ENCODE assay signal across 17 cellular contexts in the genomic region with DNA sequence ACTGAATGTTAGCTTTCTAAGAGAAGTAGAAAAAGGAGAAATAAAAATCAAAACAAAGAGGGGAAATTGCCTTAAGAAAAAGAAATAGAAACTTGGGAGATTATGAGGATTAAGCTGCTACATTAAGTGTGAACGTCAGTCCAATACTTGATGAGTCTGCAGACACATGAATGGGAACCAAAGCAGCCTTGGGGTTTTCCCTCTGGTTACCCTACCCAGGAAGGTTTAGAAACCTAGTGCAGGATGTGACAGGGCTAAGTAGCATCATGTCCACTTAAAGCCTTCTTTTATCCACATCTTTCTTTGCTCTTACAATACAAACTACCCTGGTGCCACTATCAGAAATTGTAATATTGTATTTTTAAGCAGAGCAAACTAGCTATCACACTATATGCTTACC. TPM values are rescaled to one million over a fixed set of nuclear protein-coding genes. Genes with fewer than 3 reads are reported as not detected.
DNase-seq lines count a peak whose midpoint lies in the region; ATAC-seq, FAIRE-seq and TF ChIP-seq lines count a peak whose summit lies in the region.
"Had no signal": no experiment of that assay in that cellular context is flagged by ENCODE, and none has a peak within 500 bp of the region (broad histone marks: within the 10 kb centered on the region; RNA-seq: fewer than 3 reads in every experiment).

No MANE protein-coding gene starts in this region.

- H3K27ac Mint-ChIP-seq in activated CD4-positive, alpha-beta memory T cell treated with anti-CD3 and anti-CD28 coated beads for 36 hours: no peak overlapping the region
- no peak overlapping the region for H3K27ac Mint-ChIP-seq in activated CD4-positive, alpha-beta memory T cell treated with anti-CD3 and anti-CD28 coated beads, Interleukin-2, amount 10 ng/mL, durations not matched to agents 7 days and 5 days
- H3K27ac Mint-ChIP-seq in nephron progenitor cell: peak overlapping the region; percentile 47
- no peak overlapping the region for H3K27ac Mint-ChIP-seq in GM23338

- H3K27me3 ChIP-seq in GM23338 (ENCODE audit: insufficient read depth): no peaks in the 10 kb centered on the region
- H3K27me3 ChIP-seq: transverse colon had no signal

- H3K27me3 Mint-ChIP-seq in activated CD4-positive, alpha-beta memory T cell treated with anti-CD3 and anti-CD28 coated beads for 36 hours: no peaks in the 10 kb centered on the region
- no peaks in the 10 kb centered on the region for H3K27me3 Mint-ChIP-seq in activated CD4-positive, alpha-beta memory T cell treated with anti-CD3 and anti-CD28 coated beads, Interleukin-2, amount 10 ng/mL, durations not matched to agents 7 days and 5 days
- no peaks in the 10 kb centered on the region for H3K27me3 Mint-ChIP-seq in nephron progenitor cell (ENCODE audit: low read depth, poor library complexity)
- H3K27me3 Mint-ChIP-seq in GM23338 (ENCODE audit: insufficient read depth, low read depth, poor library complexity): no peaks in the 10 kb centered on the region

- H3K4me3 Mint-ChIP-seq in activated CD4-positive, alpha-beta memory T cell treated with anti-CD3 and anti-CD28 coated beads for 36 hours: no peak overlapping the region
- no peak overlapping the region for H3K4me3 Mint-ChIP-seq in activated CD4-positive, alpha-beta memory T cell treated with anti-CD3 and anti-CD28 coated beads, Interleukin-2, amount 10 ng/mL, durations not matched to agents 7 days and 5 days
- H3K4me3 Mint-ChIP-seq in nephron progenitor cell (no peak overlapping the region), GM23338 (no peak overlapping the region)

- CTCF ChIA-PET in activated CD4-positive, alpha-beta memory T cell treated with anti-CD3 and anti-CD28 coated beads for 36 hours (lab: Charles Lee): interaction anchor here (0.6 kb wide), 1 partner anchor 11 kb away, joined by 3 read pairs; no protein-coding TSS in a partner anchor
- CTCF ChIA-PET in activated CD4-positive, alpha-beta memory T cell treated with anti-CD3 and anti-CD28 coated beads, Interleukin-2, amount 10 ng/mL, durations not matched to agents 7 days and 5 days (lab: Charles Lee): interaction anchor here (1.2 kb wide), 1 partner anchor 9 kb away, joined by 3 read pairs; no protein-coding TSS in a partner anchor

- H3K4me3 ChIP-seq in kidney (ENCODE audit: low read length in 2 of 2) (no peak overlapping the region), GM23338 (no peak overlapping the region)
- H3K4me3 ChIP-seq: GM23248, lung, skin epidermis, transverse colon had no signal

- POLR2A ChIA-PET in activated CD4-positive, alpha-beta memory T cell treated with anti-CD3 and anti-CD28 coated beads for 36 hours (lab: Charles Lee): no interaction called here
- POLR2A ChIA-PET in activated CD4-positive, alpha-beta memory T cell treated with anti-CD3 and anti-CD28 coated beads, Interleukin-2, amount 10 ng/mL, durations not matched to agents 7 days and 5 days (lab: Charles Lee): interaction anchor here (1.0 kb wide), 1 partner anchor 22 kb away, joined by 3 read pairs; a partner anchor contains a TSS

- no peaks in the 10 kb centered on the region for H3K9me3 Mint-ChIP-seq in activated CD4-positive, alpha-beta memory T cell treated with anti-CD3 and anti-CD28 coated beads for 36 hours
- no peaks in the 10 kb centered on the region for H3K9me3 Mint-ChIP-seq in activated CD4-positive, alpha-beta memory T cell treated with anti-CD3 and anti-CD28 coated beads, Interleukin-2, amount 10 ng/mL, durations not matched to agents 7 days and 5 days
- H3K9me3 Mint-ChIP-seq in nephron progenitor cell: no peaks in the 10 kb centered on the region
- H3K9me3 Mint-ChIP-seq in GM23338: no peaks in the 10 kb centered on the region

- H3K4me2 ChIP-seq in GM23338: no peak overlapping the region

- intact Hi-C loops in activated CD4-positive, alpha-beta memory T cell treated with anti-CD3 and anti-CD28 coated beads for 36 hours (cut with micrococcal nuclease): no loop called here
- intact Hi-C loops in kidney (cut with DNase I): no loop called here

- H3K36me3 ChIP-seq in kidney (ENCODE audit: control insufficient read depth in 1 of 2, insufficient read depth in 2 of 2, low read length in 2 of 2) (peaks cover 4 to 33% of the 10 kb centered on the region in 2 donors), GM23338 (ENCODE audit: insufficient read depth) (no peaks in the 10 kb centered on the region)

- peak; percentile 24 for DNase-seq in activated CD4-positive, alpha-beta memory T cell treated with anti-CD3 and anti-CD28 coated beads for 36 hours
- DNase-seq in activated CD4-positive, alpha-beta memory T cell treated with anti-CD3 and anti-CD28 coated beads, Interleukin-2, amount 10 ng/mL, durations not matched to agents 7 days and 5 days: no peak
- DNase-seq in nephron progenitor cell (no peak), kidney (no peak), NCI-H2196 treated with DMSO at 0.1 percent for 48 hours (lab: John Stamatoyannopoulos, UW; ENCODE audit: unreplicated experiment) (no peak), GM23338 (ENCODE audit: low spot score) (no peak)
- DNase-seq: Caco-2, GM23248, hypothalamus, NCI-H345, RPMI8226, transverse colon had no signal

- ATAC-seq in GM21515 (IDR thresholded peaks at IDR 0.05; ENCODE audit: unreplicated experiment) (peak; percentile 69), HG03064 (IDR thresholded peaks at IDR 0.05; ENCODE audit: low read depth, unreplicated experiment) (peak; percentile 64), GM23338 (no peak)

- H3K27ac ChIP-seq in kidney (ENCODE audit: low read depth in 2 of 2, low read length in 2 of 2) (no peak overlapping the region), GM23338 (ENCODE audit: low read depth) (no peak overlapping the region)
- H3K27ac ChIP-seq: GM23248, skin epidermis, transverse colon had no signal

- no peak for FAIRE-seq in kidney (lab: Jason Lieb, UNC)
- FAIRE-seq: colon had no signal

- peaks cover 6% of the 10 kb centered on the region; the same call in 1 of the 2 replicates for H4K20me1 ChIP-seq in GM23338 (replicated peaks; ENCODE audit: insufficient read depth)

- no peaks in the 10 kb centered on the region for H3K9me2 ChIP-seq in GM23338 (ENCODE audit: insufficient read depth)

- no peaks in the 10 kb centered on the region for H3K9me3 ChIP-seq in kidney (ENCODE audit: control insufficient read depth in 1 of 2, low read length in 2 of 2)
- H3K9me3 ChIP-seq: Caco-2, transverse colon had no signal

- H3K79me2 ChIP-seq in GM23338 (replicated peaks; ENCODE audit: insufficient read depth): no peaks in the 10 kb centered on the region

- TF ChIP-seq CTCF in nephron progenitor cell (IDR thresholded peaks at IDR 0.05) (no peak), kidney (IDR thresholded peaks at IDR 0.05; ENCODE audit: borderline replicate concordance, extremely low read depth, insufficient read depth) (no peak), GM23338 (conservative IDR thresholded peaks at IDR 0.05; ENCODE audit: low read depth in 2 of 2) (no peak)

- no peak overlapping the region for H3K9ac ChIP-seq in kidney (ENCODE audit: low read length in 2 of 2)
- H3K9ac ChIP-seq: GM23248 had no signal

- H3F3A ChIP-seq in GM23338 (replicated peaks; ENCODE audit: low read depth): no peaks in the 10 kb centered on the region

- peaks cover 16% of the 10 kb centered on the region for H3K36me3 Mint-ChIP-seq in activated CD4-positive, alpha-beta memory T cell treated with anti-CD3 and anti-CD28 coated beads for 36 hours
- H3K36me3 Mint-ChIP-seq in activated CD4-positive, alpha-beta memory T cell treated with anti-CD3 and anti-CD28 coated beads, Interleukin-2, amount 10 ng/mL, durations not matched to agents 7 days and 5 days (ENCODE audit: low read depth): peaks cover 9% of the 10 kb centered on the region
- peaks cover 37% of the 10 kb centered on the region for H3K36me3 Mint-ChIP-seq in nephron progenitor cell (ENCODE audit: low read depth)
- no peaks in the 10 kb centered on the region for H3K36me3 Mint-ChIP-seq in GM23338 (ENCODE audit: low read depth)

- no peak overlapping the region for H2AFZ ChIP-seq in GM23338
- H2AFZ ChIP-seq: GM23248 had no signal

- H3K4me1 ChIP-seq in kidney (ENCODE audit: control insufficient read depth in 1 of 2, insufficient read depth in 1 of 2, low read depth in 1 of 2, low read length in 2 of 2): no peaks in the 10 kb centered on the region
- H3K4me1 ChIP-seq in GM23338 (ENCODE audit: insufficient read depth): no peaks in the 10 kb centered on the region
- H3K4me1 ChIP-seq: transverse colon had no signal

- H3K4me1 Mint-ChIP-seq in activated CD4-positive, alpha-beta memory T cell treated with anti-CD3 and anti-CD28 coated beads for 36 hours (ENCODE audit: low read depth): peaks cover 9% of the 10 kb centered on the region
- peaks cover 6% of the 10 kb centered on the region for H3K4me1 Mint-ChIP-seq in activated CD4-positive, alpha-beta memory T cell treated with anti-CD3 and anti-CD28 coated beads, Interleukin-2, amount 10 ng/mL, durations not matched to agents 7 days and 5 days
- H3K4me1 Mint-ChIP-seq in nephron progenitor cell (no peaks in the 10 kb centered on the region), GM23338 (no peaks in the 10 kb centered on the region)

TF ChIP-seq in GM23338, 12 proteins besides CTCF, POLR2A, EP300 and RAD21:
- TF ChIP-seq POLR2AphosphoS5 (IDR thresholded peaks at IDR 0.05; ENCODE audit: low read depth) (no peak), ZNF331 (CRISPR knock-in tag; IDR thresholded peaks at IDR 0.05; ENCODE audit: low read depth) (no peak), ZNF114 (CRISPR knock-in tag; IDR thresholded peaks at IDR 0.05) (no peak)
- TF ChIP-seq, protein P1, sequence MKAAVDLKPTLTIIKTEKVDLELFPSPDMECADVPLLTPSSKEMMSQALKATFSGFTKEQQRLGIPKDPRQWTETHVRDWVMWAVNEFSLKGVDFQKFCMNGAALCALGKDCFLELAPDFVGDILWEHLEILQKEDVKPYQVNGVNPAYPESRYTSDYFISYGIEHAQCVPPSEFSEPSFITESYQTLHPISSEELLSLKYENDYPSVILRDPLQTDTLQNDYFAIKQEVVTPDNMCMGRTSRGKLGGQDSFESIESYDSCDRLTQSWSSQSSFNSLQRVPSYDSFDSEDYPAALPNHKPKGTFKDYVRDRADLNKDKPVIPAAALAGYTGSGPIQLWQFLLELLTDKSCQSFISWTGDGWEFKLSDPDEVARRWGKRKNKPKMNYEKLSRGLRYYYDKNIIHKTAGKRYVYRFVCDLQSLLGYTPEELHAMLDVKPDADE (IDR thresholded peaks at IDR 0.05): no peak

RNA-seq across cellular contexts. Expression of a gene that starts 22.3 kb away (rescaled TPM):
- 10 to 100 TPM; 21.7 to 24.3 TPM for total RNA-seq in activated CD4-positive, alpha-beta memory T cell treated with anti-CD3 and anti-CD28 coated beads for 36 hours
- total RNA-seq in activated CD4-positive, alpha-beta memory T cell treated with anti-CD3 and anti-CD28 coated beads, Interleukin-2, amount 10 ng/mL, durations not matched to agents 7 days and 5 days: 10 to 100 TPM; 18.4 to 21.6 TPM
- total RNA-seq in kidney: 198 TPM
- 49.9 TPM for polyA plus RNA-seq in kidney (ENCODE audit: insufficient read depth, low read depth, low replicate concordance)
- total RNA-seq in GM23338 (2014; rRNA removed; shearing (Covaris generic)): 30.5 and 41.2 TPM in 2 replicates
- polyA plus RNA-seq in GM23338 (2016; fragmentation: Nextera tagmentation; extraction: Ambion mirVana): 10.9 and 11.1 TPM in 2 replicates
